In the genomic region with DNA sequence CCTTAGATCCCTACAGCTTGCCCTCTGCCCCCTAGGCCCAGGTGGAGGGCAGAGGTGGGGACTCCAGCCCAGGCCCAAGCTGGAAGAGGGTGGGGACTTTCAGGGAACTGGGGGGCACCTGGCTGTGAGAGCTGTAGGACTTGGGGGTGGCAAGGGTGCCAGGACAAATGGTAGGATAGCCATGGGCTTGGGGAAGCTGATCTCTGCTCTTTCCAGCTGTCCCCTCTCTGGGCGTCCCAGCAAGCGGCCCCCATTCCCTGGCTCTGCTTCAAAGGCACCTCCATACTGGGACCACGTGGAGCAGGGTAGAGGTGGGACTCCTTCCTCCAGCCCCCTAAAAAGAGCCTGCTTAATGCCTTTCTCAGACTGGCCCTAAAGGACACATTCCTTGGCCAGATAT, we compare ENCODE assay signal across 10 cellular contexts. TPM values are rescaled to one million over a fixed set of nuclear protein-coding genes. Genes with fewer than 3 reads are reported as not detected.
A peak's percentile ranks its signal among the peaks of the same experiment; 100 is the strongest.
DNase-seq lines count a peak whose midpoint lies in the region; ATAC-seq lines count a peak whose summit lies in the region.
"Had no signal": no experiment of that assay in that cellular context is flagged by ENCODE, and none has a peak within 500 bp of the region (broad histone marks: within the 10 kb centered on the region; RNA-seq: fewer than 3 reads in every experiment).

No MANE protein-coding gene starts in this region.

- H3K27ac Mint-ChIP-seq in memory B cell: no peak overlapping the region

- peak overlapping the region; percentile 70 for H3K4me3 Mint-ChIP-seq in memory B cell

- no peaks in the 10 kb centered on the region for H3K27me3 Mint-ChIP-seq in memory B cell

- peak overlapping the region; percentile 76 for H3K27ac ChIP-seq in subcutaneous abdominal adipose tissue (ENCODE audit: low read depth, low read length)
- no peak overlapping the region for H3K27ac ChIP-seq in aorta (ENCODE audit: low read depth in 1 of 2, low read length in 2 of 2)

- DNase-seq in H7 (peak; percentile 42), adipocyte (ENCODE audit: low read depth) (no peak), memory B cell (ENCODE audit: low spot score in 2 of 2) (no peak), GF-D8 (lab: John Stamatoyannopoulos, UW) (no peak), aorta (no peak)
- DNase-seq in activated T-cell treated with anti-CD3 and anti-CD28 coated beads, Interleukin-2, amount 50 U/mL, for 1 hour: no peak
- DNase-seq: NCI-H82 had no signal

- WGBS in aorta, 2 donors: 82 to 90% methylated on average over 3 of the region's 3 CpGs

- H3K27me3 ChIP-seq in H7 (ENCODE audit: control insufficient read depth, insufficient read depth, low read length): no peaks in the 10 kb centered on the region
- no peaks in the 10 kb centered on the region for H3K27me3 ChIP-seq in adipocyte (replicated peaks; ENCODE audit: control insufficient read depth, insufficient read depth, low read length)
- no peaks in the 10 kb centered on the region for H3K27me3 ChIP-seq in subcutaneous abdominal adipose tissue (ENCODE audit: control insufficient read depth in 5 of 5, insufficient read depth in 4 of 5, low read length in 5 of 5)
- H3K27me3 ChIP-seq in aorta (ENCODE audit: control insufficient read depth in 1 of 2, insufficient read depth in 2 of 2, low read length in 1 of 2): no peaks in the 10 kb centered on the region

- H3K9me3 Mint-ChIP-seq in memory B cell: no peaks in the 10 kb centered on the region

- H3K9me3 ChIP-seq in adipocyte (ENCODE audit: control insufficient read depth, low read length) (no peaks in the 10 kb centered on the region), subcutaneous abdominal adipose tissue (ENCODE audit: control insufficient read depth in 5 of 5, low read length in 5 of 5) (no peaks in the 10 kb centered on the region), aorta (ENCODE audit: control insufficient read depth, low read length) (no peaks in the 10 kb centered on the region)

- no peak overlapping the region for H3K4me3 ChIP-seq in H7 (ENCODE audit: insufficient read depth, low read depth, low read length)
- H3K4me3 ChIP-seq in adipocyte (ENCODE audit: low read length): no peak overlapping the region
- peak overlapping the region; percentile 13 to 69 (median 56) for H3K4me3 ChIP-seq in subcutaneous abdominal adipose tissue (ENCODE audit: low read depth in 1 of 5, low read length in 5 of 5)
- no peak overlapping the region for H3K4me3 ChIP-seq in aorta (ENCODE audit: low read length in 2 of 2)

- H3K36me3 Mint-ChIP-seq in memory B cell: peaks cover under 1% of the 10 kb centered on the region

- H3K4me1 ChIP-seq in adipocyte (ENCODE audit: control insufficient read depth, insufficient read depth, low read length) (peaks cover 14% of the 10 kb centered on the region), subcutaneous abdominal adipose tissue (ENCODE audit: control insufficient read depth in 5 of 5, insufficient read depth in 5 of 5, low read length in 5 of 5) (peaks cover 4 to 57% (median 50%) of the 10 kb centered on the region in 5 donors), aorta (ENCODE audit: control insufficient read depth in 1 of 2, insufficient read depth in 2 of 2, low read length in 2 of 2) (no peaks in the 10 kb centered on the region)

- H3K36me3 ChIP-seq in H7 (replicated peaks; ENCODE audit: control insufficient read depth, insufficient read depth, low read length): peaks cover 11% of the 10 kb centered on the region
- H3K36me3 ChIP-seq in adipocyte (ENCODE audit: control insufficient read depth, insufficient read depth, low read length, severe bottlenecking): peaks cover 22% of the 10 kb centered on the region
- H3K36me3 ChIP-seq in subcutaneous abdominal adipose tissue (ENCODE audit: control insufficient read depth in 5 of 5, insufficient read depth in 5 of 5, low read length in 5 of 5): peaks cover 0 to 23% (median 20%) of the 10 kb centered on the region in 5 donors
- H3K36me3 ChIP-seq in aorta (ENCODE audit: control insufficient read depth in 1 of 2, insufficient read depth in 2 of 2, low read length in 1 of 2): peaks cover 0 to 2% of the 10 kb centered on the region in 2 donors

- peak overlapping the region; percentile 54 for H3K9ac ChIP-seq in adipocyte (ENCODE audit: low read length)
- H3K9ac ChIP-seq in subcutaneous abdominal adipose tissue (ENCODE audit: low read length in 5 of 5): peak overlapping the region in 4 of 5 donors; percentile 11 to 74 (median 56)

- intact Hi-C loops in aorta (cut with DNase I): loop anchor here in 1 of 2 donors (10.0 kb wide), 2 partner anchors 69 to 119 kb away; no protein-coding TSS in a partner anchor

- H3K4me1 Mint-ChIP-seq in memory B cell: peaks cover 27% of the 10 kb centered on the region

- ATAC-seq in memory B cell (ENCODE audit: low read depth): no peak
- no peak for ATAC-seq in aorta (ENCODE audit: low FRiP score)

RNA-seq across cellular contexts. Expression of a gene that starts 0.4 kb away (rescaled TPM):
- 0.67 and 5.1 TPM in 2 replicates for total RNA-seq in H7 (2014; rRNA removed; shearing (Covaris generic))
- total RNA-seq in aorta: 10 to 100 TPM; 16.1 to 34.7 TPM
- 1 to 10 TPM; 6.6 to 9.3 TPM for polyA plus RNA-seq in aorta
- total RNA-seq: Daoy had no signal
- polyA plus RNA-seq: keratinocyte had no signal

RNA-seq across cellular contexts. Expression of a gene that starts 12.5 kb away (rescaled TPM):
- 131 and 148 TPM in 2 replicates for total RNA-seq in H7 (2014; rRNA removed; shearing (Covaris generic))
- total RNA-seq in aorta: 10 to 100 TPM; 56.0 to 78.8 TPM
- 10 to 100 TPM; 74.6 to 77.3 TPM for polyA plus RNA-seq in aorta

RNA-seq across cellular contexts. Expression of a gene that starts 26.5 kb away (rescaled TPM):
- total RNA-seq in H7 (2014; rRNA removed; shearing (Covaris generic)): 161 and 184 TPM in 2 replicates
- 100 to 1,000 TPM; 333 to 404 TPM for total RNA-seq in aorta
- polyA plus RNA-seq in aorta: 100 to 1,000 TPM; 152 to 358 TPM

Comparison
In these comparisons a context has a peak if more than half of its experiments do, and no peak if none do; other contexts are left out.
1. H3K4me3 ChIP-seq: peak in subcutaneous abdominal adipose tissue (5 of 5); none in H7 (single experiment), adipocyte (single experiment) and aorta (0 of 2).